1 cellular context compared by ENCODE assay signal in genomic region chr5:43202380-43202779, GRCh38.
TF ChIP-seq lines count a peak whose summit lies in the region.

No MANE protein-coding gene starts in this region.

TF ChIP-seq in GM12878, 131 proteins besides CTCF, POLR2A, EP300 and RAD21:
- no peak for TF ChIP-seq GATAD2B (conservative IDR thresholded peaks at IDR 0.05; ENCODE audit: low read depth)
- no peak for TF ChIP-seq NFXL1 (IDR thresholded peaks at IDR 0.05; ENCODE audit: borderline replicate concordance)
- no peak for TF ChIP-seq ELK1 (IDR thresholded peaks at IDR 0.05; ENCODE audit: low read depth, low read length)
